ENCODE assay signal across 19 cellular contexts in the genomic region with DNA sequence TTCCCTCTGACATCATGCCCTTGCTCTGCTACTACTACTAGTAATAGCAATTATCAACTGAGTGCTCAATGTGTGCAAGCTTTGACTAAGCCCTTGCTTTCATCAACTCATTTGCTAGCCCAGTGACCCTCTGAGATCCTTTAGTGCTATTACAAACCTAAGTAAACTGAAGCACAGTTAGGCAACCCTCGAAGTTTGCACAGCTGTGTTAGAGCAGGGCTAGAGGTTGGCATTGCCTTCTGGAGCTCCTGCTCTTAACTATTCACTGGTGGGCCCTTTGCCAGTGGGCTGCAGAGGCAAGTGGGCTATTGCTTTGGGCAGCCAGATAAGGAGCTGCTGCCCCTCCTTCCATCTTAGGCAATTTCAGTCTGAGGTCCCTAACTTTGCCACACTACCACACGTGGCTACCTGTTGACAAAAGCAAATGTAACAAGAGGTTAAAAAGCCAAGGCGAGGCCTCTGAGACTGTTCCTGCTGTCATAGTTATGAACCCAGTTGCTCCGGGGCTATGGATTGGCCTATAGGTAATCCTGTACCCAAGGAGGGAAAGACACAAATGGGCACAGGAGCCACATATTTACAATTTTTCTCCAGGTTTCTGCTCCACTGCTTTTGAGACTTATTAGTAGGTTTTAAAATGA. TPM values are rescaled to one million over a fixed set of nuclear protein-coding genes. Genes with fewer than 3 reads are reported as not detected.
DNase-seq lines count a peak whose midpoint lies in the region; ATAC-seq and TF ChIP-seq lines count a peak whose summit lies in the region.
"Had no signal": no experiment of that assay in that cellular context is flagged by ENCODE, and none has a peak within 500 bp of the region (broad histone marks: within the 10 kb centered on the region; RNA-seq: fewer than 3 reads in every experiment).

No MANE protein-coding gene starts in this region.

- no peak for TF ChIP-seq POLR2A in stomach (IDR thresholded peaks at IDR 0.05)
- TF ChIP-seq POLR2A in erythroblast (IDR thresholded peaks at IDR 0.05; ENCODE audit: low read length), result no peak

- H3K9me3 ChIP-seq in stomach, result no peaks in the 10 kb centered on the region
- H3K9me3 ChIP-seq: sigmoid colon had no signal

- no peak overlapping the region for H3K27ac Mint-ChIP-seq in immature natural killer cell
- H3K27ac Mint-ChIP-seq: activated naive CD8-positive, alpha-beta T cell treated with anti-CD3 and anti-CD28 coated beads for 36 hours; activated T-helper 1 cell treated with anti-CD3 and anti-CD28 coated beads, Interleukin-12 subunit alpha, Interleukin-12 subunit beta, Interleukin-2, Interleukin-4 antibody, amounts not matched to agents 30 ng/mL and 10 ng/mL and 1 ng/mL, durations not matched to agents 14 hours and 24 hours and 36 hours; brain; T-helper 2 cell treated with Interferon-gamma antibody and Interleukin-4, amounts not matched to agents 5 μg/mL and 100 μg/mL, for 36 hours had no signal

- H3K27me3 Mint-ChIP-seq in immature natural killer cell (ENCODE audit: low read depth in 3 of 3), result no peaks in the 10 kb centered on the region
- H3K27me3 Mint-ChIP-seq: brain had no signal

- H3K27me3 ChIP-seq in stomach, result no peaks in the 10 kb centered on the region
- H3K27me3 ChIP-seq: sigmoid colon had no signal

- no peaks in the 10 kb centered on the region for H3K36me3 ChIP-seq in stomach
- H3K36me3 ChIP-seq: sigmoid colon had no signal

- H3K4me1 ChIP-seq in stomach, result peaks cover 0 to 6% (median 2%) of the 10 kb centered on the region in 4 donors
- H3K4me1 ChIP-seq: sigmoid colon had no signal

- intact Hi-C loops in stomach (cut with DNase I; ENCODE audit: low total_unique reads), result no loop called here

- H3K27ac ChIP-seq in stomach, result peak overlapping the region in 3 of 5 donors; percentile 25 to 31 (median 27)
- H3K27ac ChIP-seq: sigmoid colon, SK-N-MC had no signal

- WGBS in stomach, 5 donors, result 29 to 52% (median 41%) methylated on average over 4 of the region's 4 CpGs

- H3K4me1 Mint-ChIP-seq in immature natural killer cell, result no peaks in the 10 kb centered on the region
- H3K4me1 Mint-ChIP-seq: activated naive CD8-positive, alpha-beta T cell treated with anti-CD3 and anti-CD28 coated beads for 36 hours; brain had no signal

- TF ChIP-seq CTCF in stomach (IDR thresholded peaks at IDR 0.05), result no peak

- no peak overlapping the region for H3K4me3 ChIP-seq in stomach
- H3K4me3 ChIP-seq: GM12878, sigmoid colon, SK-N-MC had no signal

- no peak overlapping the region for H3K4me3 Mint-ChIP-seq in immature natural killer cell
- H3K4me3 Mint-ChIP-seq: activated naive CD8-positive, alpha-beta T cell treated with anti-CD3 and anti-CD28 coated beads for 36 hours; activated T-helper 1 cell treated with anti-CD3 and anti-CD28 coated beads, Interleukin-12 subunit alpha, Interleukin-12 subunit beta, Interleukin-2, Interleukin-4 antibody, amounts not matched to agents 30 ng/mL and 10 ng/mL and 1 ng/mL, durations not matched to agents 14 hours and 24 hours and 36 hours; brain; T-helper 2 cell treated with Interferon-gamma antibody and Interleukin-4, amounts not matched to agents 5 μg/mL and 100 μg/mL, for 36 hours had no signal

- no peaks in the 10 kb centered on the region for H3K36me3 Mint-ChIP-seq in immature natural killer cell
- H3K36me3 Mint-ChIP-seq: activated naive CD8-positive, alpha-beta T cell treated with anti-CD3 and anti-CD28 coated beads for 36 hours; brain had no signal

- H3K9me3 Mint-ChIP-seq in immature natural killer cell, result peaks cover 0 to 11% (median 0%) of the 10 kb centered on the region in 6 donors
- H3K9me3 Mint-ChIP-seq: activated naive CD8-positive, alpha-beta T cell treated with anti-CD3 and anti-CD28 coated beads for 36 hours; activated T-helper 1 cell treated with anti-CD3 and anti-CD28 coated beads, Interleukin-12 subunit alpha, Interleukin-12 subunit beta, Interleukin-2, Interleukin-4 antibody, amounts not matched to agents 30 ng/mL and 10 ng/mL and 1 ng/mL, durations not matched to agents 14 hours and 24 hours and 36 hours; T-helper 2 cell treated with Interferon-gamma antibody and Interleukin-4, amounts not matched to agents 5 μg/mL and 100 μg/mL, for 36 hours had no signal

- ATAC-seq in HG03159 (IDR thresholded peaks at IDR 0.05; ENCODE audit: unreplicated experiment), result no peak
- ATAC-seq: activated CD4-positive, CD25-positive, alpha-beta regulatory T cell treated with anti-CD3 and anti-CD28 coated beads, Interleukin-2, amount 50 U/mL, for 24 hours; GM12878; left ventricle myocardium superior had no signal

- TF ChIP-seq EP300 in stomach (IDR thresholded peaks at IDR 0.05), result no peak

- DNase-seq in HuH-7.5 (ENCODE audit: low spot score), result peak; percentile 12
- DNase-seq in NCI-H69 (lab: John Stamatoyannopoulos, UW), result peak; percentile 96
- peak; percentile 43 for DNase-seq in fibroblast of gingiva (ENCODE audit: low read depth)
- peak; percentile 84 for DNase-seq in stomach
- no peak for DNase-seq in immature natural killer cell
- no peak for DNase-seq in erythroblast (lab: John Stamatoyannopoulos, UW)
- DNase-seq: activated naive CD8-positive, alpha-beta T cell treated with anti-CD3 and anti-CD28 coated beads for 36 hours; cortex of kidney; left ventricle myocardium superior; NCI-H446; sigmoid colon; stimulated activated CD4-positive, alpha-beta T cell treated with anti-CD3 and anti-CD28 coated beads, Interleukin-1b, Interleukin-23, amount 100 ng/mL, for 48 hours had no signal

RNA-seq across cellular contexts. Expression of gene ANKRD50, which starts 41.5 kb away (rescaled TPM):
- 10 to 100 TPM in 4 of 5 donors, 1 to 10 TPM in 1; 9.9 to 51.2 (median 26.3) TPM for total RNA-seq in stomach
- polyA plus RNA-seq in stomach, result 1 to 10 TPM; 2.7 to 3.4 (median 3.4) TPM
- polyA plus RNA-seq in immature natural killer cell, result under 1 TPM in 2 of 3 donors, not detected in 1; 0.59 to 0.60 TPM

Comparison
In these comparisons a context has a peak if more than half of its experiments do, and no peak if none do; other contexts are left out.
1. DNase-seq: peak in HuH-7.5 (single experiment), NCI-H69 (single experiment), fibroblast of gingiva (single experiment) and stomach (single experiment); none in immature natural killer cell (0 of 3) and erythroblast (0 of 2).